In the genomic region with DNA sequence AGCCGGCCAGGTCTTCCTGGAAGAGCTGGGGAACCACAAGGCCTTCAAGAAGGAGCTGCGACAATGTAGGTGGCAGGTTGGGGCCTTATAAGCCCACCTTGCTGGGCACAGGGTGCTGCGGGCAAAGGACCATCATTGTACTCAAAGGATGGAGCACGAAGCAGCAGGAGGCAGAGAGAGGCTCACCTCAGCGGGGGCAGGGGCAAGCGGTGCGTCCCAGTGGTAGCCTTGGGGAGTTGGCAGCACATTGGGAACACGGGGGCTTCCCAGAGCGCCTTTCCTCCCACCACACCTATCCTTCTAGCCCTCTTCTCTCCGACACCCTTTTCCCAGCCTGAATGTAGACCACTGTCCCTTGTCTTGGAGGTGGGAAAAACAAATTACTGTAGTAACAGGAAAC, we compare ENCODE assay signal across 13 cellular contexts. TPM values are rescaled to one million over a fixed set of nuclear protein-coding genes. Genes with fewer than 3 reads are reported as not detected.
DNase-seq lines count a peak whose midpoint lies in the region; ATAC-seq and TF ChIP-seq lines count a peak whose summit lies in the region.
"Had no signal": no experiment of that assay in that cellular context is flagged by ENCODE, and none has a peak within 500 bp of the region (broad histone marks: within the 10 kb centered on the region; RNA-seq: fewer than 3 reads in every experiment).

No MANE protein-coding gene starts in this region.

- WGBS in psoas muscle, 3 donors: 88 to 92% (median 88%) methylated on average over 10 of the region's 10 CpGs

- no peaks in the 10 kb centered on the region for H3K9me3 Mint-ChIP-seq in activated CD8-positive, alpha-beta memory T cell treated with anti-CD3 and anti-CD28 coated beads, Interleukin-2, amount 10 ng/mL, durations not matched to agents 7 days and 5 days (ENCODE audit: low read depth)
- H3K9me3 Mint-ChIP-seq in T-cell: no peaks in the 10 kb centered on the region
- H3K9me3 Mint-ChIP-seq in endothelial cell (ENCODE audit: unreplicated experiment): no peaks in the 10 kb centered on the region

- peaks cover 0 to 39% of the 10 kb centered on the region in 2 donors for H3K36me3 ChIP-seq in psoas muscle (ENCODE audit: insufficient read depth in 1 of 2, low read depth in 1 of 2)

- H3K27ac Mint-ChIP-seq in activated CD8-positive, alpha-beta memory T cell treated with anti-CD3 and anti-CD28 coated beads, Interleukin-2, amount 10 ng/mL, durations not matched to agents 7 days and 5 days: peak overlapping the region; percentile 10
- H3K27ac Mint-ChIP-seq in T-cell (peak overlapping the region in 1 of 2 donors; percentile 87), endothelial cell (ENCODE audit: unreplicated experiment) (no peak overlapping the region)

- peak overlapping the region; percentile 25 for H3K4me3 Mint-ChIP-seq in activated CD8-positive, alpha-beta memory T cell treated with anti-CD3 and anti-CD28 coated beads, Interleukin-2, amount 10 ng/mL, durations not matched to agents 7 days and 5 days
- H3K4me3 Mint-ChIP-seq in T-cell (peak overlapping the region; percentile 72 to 92 (median 78)), endothelial cell (ENCODE audit: unreplicated experiment) (peak overlapping the region; percentile 37)

- H3K27me3 Mint-ChIP-seq in activated CD8-positive, alpha-beta memory T cell treated with anti-CD3 and anti-CD28 coated beads, Interleukin-2, amount 10 ng/mL, durations not matched to agents 7 days and 5 days: no peaks in the 10 kb centered on the region
- H3K27me3 Mint-ChIP-seq in T-cell: no peaks in the 10 kb centered on the region
- H3K27me3 Mint-ChIP-seq in endothelial cell (ENCODE audit: unreplicated experiment): peaks cover 27% of the 10 kb centered on the region

- H3K9me3 ChIP-seq in psoas muscle: no peaks in the 10 kb centered on the region
- H3K9me3 ChIP-seq: esophagus squamous epithelium had no signal

- DNase-seq in activated CD8-positive, alpha-beta memory T cell treated with anti-CD3 and anti-CD28 coated beads, Interleukin-2, amount 10 ng/mL, durations not matched to agents 7 days and 5 days: no peak
- no peak for DNase-seq in activated CD8-positive, alpha-beta memory T cell treated with anti-CD3 and anti-CD28 coated beads, Interleukin-2, amount 50 U/mL, for 4 hours
- DNase-seq in T-cell: no peak
- no peak for DNase-seq in endothelial cell (ENCODE audit: low spot score)
- DNase-seq in psoas muscle: peak in 1 of 2 donors; percentile 30
- no peak for DNase-seq in amygdala (lab: John Stamatoyannopoulos, UW)
- DNase-seq in ecto neural progenitor cell (ENCODE audit: low spot score): no peak
- DNase-seq in MV-4-11 (lab: John Stamatoyannopoulos, UW): no peak
- DNase-seq: ACHN; activated effector memory CD4-positive, alpha-beta T cell treated with anti-CD3 and anti-CD28 coated beads, Interleukin-2, amount 50 U/mL, for 16 hours; DMS153; esophagus squamous epithelium; NCI-H1436 treated with DMSO at 0.1 percent for 48 hours had no signal

- CTCF ChIA-PET in activated CD8-positive, alpha-beta memory T cell treated with anti-CD3 and anti-CD28 coated beads, Interleukin-2, amount 10 ng/mL, durations not matched to agents 7 days and 5 days (lab: Charles Lee): interaction anchor here (1.1 to 8.8 kb wide), 3 partner anchors 9 to 133 kb away, joined by 3 to 87 read pairs (median 4); partner anchors contain the start of genes DNAJC7 and NKIRAS2
- CTCF ChIA-PET in T-cell (lab: Charles Lee): no interaction called here

- TF ChIP-seq CTCF in endothelial cell (IDR thresholded peaks at IDR 0.05; ENCODE audit: unreplicated experiment): no peak
- no peak for TF ChIP-seq CTCF in psoas muscle (IDR thresholded peaks at IDR 0.05)

- peak overlapping the region; percentile 30 for H3K27ac ChIP-seq in psoas muscle

- intact Hi-C loops in psoas muscle (cut with DNase I): loop anchor here in 1 of 2 donors (5.0 kb wide), 1 partner anchor 49 kb away; the partner anchor contains the start of gene DNAJC7

- no peaks in the 10 kb centered on the region for H3K27me3 ChIP-seq in psoas muscle (ENCODE audit: insufficient read depth in 3 of 3, low read length in 2 of 3)
- H3K27me3 ChIP-seq: esophagus squamous epithelium had no signal

- peaks cover 39% of the 10 kb centered on the region for H3K4me1 ChIP-seq in psoas muscle

- H3K4me3 ChIP-seq in psoas muscle: no peak overlapping the region

- peaks cover 40% of the 10 kb centered on the region for H3K4me1 Mint-ChIP-seq in activated CD8-positive, alpha-beta memory T cell treated with anti-CD3 and anti-CD28 coated beads, Interleukin-2, amount 10 ng/mL, durations not matched to agents 7 days and 5 days
- H3K4me1 Mint-ChIP-seq in T-cell (peaks cover 46 to 57% (median 53%) of the 10 kb centered on the region in 3 donors), endothelial cell (ENCODE audit: unreplicated experiment) (peaks cover 20% of the 10 kb centered on the region)

- H3K36me3 Mint-ChIP-seq in activated CD8-positive, alpha-beta memory T cell treated with anti-CD3 and anti-CD28 coated beads, Interleukin-2, amount 10 ng/mL, durations not matched to agents 7 days and 5 days: peaks cover 34% of the 10 kb centered on the region
- H3K36me3 Mint-ChIP-seq in T-cell (peaks cover 13% of the 10 kb centered on the region), endothelial cell (ENCODE audit: low read depth, unreplicated experiment) (peaks cover 23% of the 10 kb centered on the region)

- no peak for ATAC-seq in activated CD8-positive, alpha-beta memory T cell treated with anti-CD3 and anti-CD28 coated beads, Interleukin-2, amount 10 ng/mL, durations not matched to agents 7 days and 5 days
- no peak for ATAC-seq in T-cell (replicated peaks in 1 of 4)
- ATAC-seq in psoas muscle: no peak

- POLR2A ChIA-PET in T-cell (lab: Charles Lee): no interaction called here

RNA-seq across cellular contexts. Expression of gene CNP, which starts 2.1 kb away (rescaled TPM):
- 100 to 1,000 TPM in 1 of 2 experiments, 10 to 100 TPM in 1; 98.1 to 112 TPM for total RNA-seq in activated CD8-positive, alpha-beta memory T cell treated with anti-CD3 and anti-CD28 coated beads, Interleukin-2, amount 10 ng/mL, durations not matched to agents 7 days and 5 days
- 10 to 100 TPM; 24.4 to 36.2 (median 34.3) TPM for total RNA-seq in T-cell
- 82.1 TPM for total RNA-seq in endothelial cell (ENCODE audit: unreplicated experiment)
- 10 to 100 TPM; 21.0 to 26.8 (median 22.9) TPM for total RNA-seq in psoas muscle
- 10 to 100 TPM; 17.6 to 22.6 (median 21.2) TPM for polyA plus RNA-seq in psoas muscle

RNA-seq across cellular contexts. Expression of gene ODAD4, which starts 38.3 kb away (rescaled TPM):
- total RNA-seq in activated CD8-positive, alpha-beta memory T cell treated with anti-CD3 and anti-CD28 coated beads, Interleukin-2, amount 10 ng/mL, durations not matched to agents 7 days and 5 days: 1 to 10 TPM in 1 of 2 experiments, under 1 TPM in 1; 0.49 to 1.1 TPM
- total RNA-seq in T-cell: 1 to 10 TPM in 1 of 5 donors, under 1 TPM in 3, not detected in 1; 0.22 to 2.0 (median 0.39) TPM
- 2.2 TPM for total RNA-seq in endothelial cell (ENCODE audit: unreplicated experiment)
- under 1 TPM in 2 of 4 donors, not detected in 2; 0.17 to 0.32 TPM for total RNA-seq in psoas muscle
- polyA plus RNA-seq in psoas muscle: under 1 TPM; 0.31 to 0.99 (median 0.63) TPM

RNA-seq across cellular contexts. Expression of gene DNAJC7, which starts 48.6 kb away (rescaled TPM):
- total RNA-seq in activated CD8-positive, alpha-beta memory T cell treated with anti-CD3 and anti-CD28 coated beads, Interleukin-2, amount 10 ng/mL, durations not matched to agents 7 days and 5 days: 10 to 100 TPM; 89.1 to 97.0 TPM
- 100 to 1,000 TPM; 107 to 129 (median 112) TPM for total RNA-seq in T-cell
- total RNA-seq in endothelial cell (ENCODE audit: unreplicated experiment): 92.8 TPM
- total RNA-seq in psoas muscle: 100 to 1,000 TPM in 1 of 4 donors, 10 to 100 TPM in 3; 66.3 to 102 (median 76.9) TPM
- polyA plus RNA-seq in psoas muscle: 100 to 1,000 TPM in 1 of 3 donors, 10 to 100 TPM in 2; 85.4 to 142 (median 93.3) TPM

RNA-seq across cellular contexts. Expression of gene ACLY, which starts 49.9 kb away (rescaled TPM):
- total RNA-seq in activated CD8-positive, alpha-beta memory T cell treated with anti-CD3 and anti-CD28 coated beads, Interleukin-2, amount 10 ng/mL, durations not matched to agents 7 days and 5 days: 100 to 1,000 TPM; 186 to 220 TPM
- total RNA-seq in T-cell (100 to 1,000 TPM in 1 of 5 donors, 10 to 100 TPM in 4; 69.1 to 101 (median 96.3) TPM), endothelial cell (ENCODE audit: unreplicated experiment) (376 TPM), psoas muscle (10 to 100 TPM; 18.6 to 24.1 (median 21.5) TPM)
- 10 to 100 TPM; 10.5 to 20.5 (median 17.9) TPM for polyA plus RNA-seq in psoas muscle

RNA-seq across cellular contexts. Expression of gene NKIRAS2, which starts 51.2 kb away (rescaled TPM):
- 10 to 100 TPM; 21.0 to 23.7 TPM for total RNA-seq in activated CD8-positive, alpha-beta memory T cell treated with anti-CD3 and anti-CD28 coated beads, Interleukin-2, amount 10 ng/mL, durations not matched to agents 7 days and 5 days
- 10 to 100 TPM; 11.0 to 19.6 (median 18.4) TPM for total RNA-seq in T-cell
- 67.4 TPM for total RNA-seq in endothelial cell (ENCODE audit: unreplicated experiment)
- total RNA-seq in psoas muscle: 10 to 100 TPM; 35.0 to 46.8 (median 39.4) TPM
- 10 to 100 TPM; 41.5 to 81.1 (median 43.1) TPM for polyA plus RNA-seq in psoas muscle

Comparison
In these comparisons a context has a peak if more than half of its experiments do, and no peak if none do; other contexts are left out.
1. H3K4me3 Mint-ChIP-seq: peak in every context shown above with its lines; median percentile 78 in T-cell; 37 in endothelial cell; 25 in activated CD8-positive, alpha-beta memory T cell treated with anti-CD3 and anti-CD28 coated beads, Interleukin-2, amount 10 ng/mL, durations not matched to agents 7 days and 5 days.